ENCODE assay signal across 8 cellular contexts in genomic region chr3:69080233-69080644, GRCh38. TPM values are rescaled to one million over a fixed set of nuclear protein-coding genes. Genes with fewer than 3 reads are reported as not detected.
DNase-seq lines count a peak whose midpoint lies in the region; ATAC-seq, FAIRE-seq and TF ChIP-seq lines count a peak whose summit lies in the region.

TSS of gene UBA3 (minus strand) at chr3:69080365. CDS start at chr3:69080353, 12 bp downstream.

- H3K27me3 ChIP-seq in esophagus muscularis mucosa (no peaks in the 10 kb centered on the region), muscle layer of duodenum (ENCODE audit: low read depth, low read length) (no peaks in the 10 kb centered on the region)

- peaks cover 51 to 55% (median 52%) of the 10 kb centered on the region in 3 donors for H3K4me1 Mint-ChIP-seq in IgD-negative memory B cell
- H3K4me1 Mint-ChIP-seq in activated T-cell treated with anti-CD3 and anti-CD28 coated beads, Interleukin-2, amount 50 U/mL, for 4 hours (ENCODE audit: low read depth): peaks cover 70% of the 10 kb centered on the region

- H3K27ac Mint-ChIP-seq in IgD-negative memory B cell: peak within 1 kb of the TSS; percentile 87 to 97 (median 96)

- peaks cover 3% of the 10 kb centered on the region for H3K36me3 Mint-ChIP-seq in IgD-negative memory B cell
- H3K36me3 Mint-ChIP-seq in activated T-cell treated with anti-CD3 and anti-CD28 coated beads, Interleukin-2, amount 50 U/mL, for 4 hours (ENCODE audit: insufficient read depth): peaks cover 5% of the 10 kb centered on the region

- no peak for FAIRE-seq in D721Med (lab: Jason Lieb, UNC)

- H3K4me1 ChIP-seq in esophagus muscularis mucosa (peaks cover 52 to 67% (median 56%) of the 10 kb centered on the region in 4 donors), muscle layer of duodenum (ENCODE audit: control insufficient read depth in 1 of 2, insufficient read depth in 2 of 2, low read length in 2 of 2) (peaks cover 26 to 43% of the 10 kb centered on the region in 2 donors)

- WGBS in esophagus muscularis mucosa: 0% methylated on average over 15 of the region's 33 CpGs

- TF ChIP-seq POLR2A in esophagus muscularis mucosa (IDR thresholded peaks at IDR 0.05; ENCODE audit: low read depth): no peak

- DNase-seq in D721Med (ENCODE audit: insufficient read length, low spot score) (peak; percentile 42), esophagus muscularis mucosa (ENCODE audit: extremely low spot score) (peak; percentile 95)
- DNase-seq in activated T-cell treated with anti-CD3 and anti-CD28 coated beads, Interleukin-2, amount 50 U/mL, for 4 hours: peak; percentile 91
- peak; percentile 77 for DNase-seq in stimulated activated CD8-positive, alpha-beta memory T cell treated with anti-CD3 and anti-CD28 coated beads, Interleukin-7, amount 100 ng/mL, for 24 hours (ENCODE audit: low read depth)

- H3K9me3 Mint-ChIP-seq in IgD-negative memory B cell: no peaks in the 10 kb centered on the region
- no peaks in the 10 kb centered on the region for H3K9me3 Mint-ChIP-seq in activated T-cell treated with anti-CD3 and anti-CD28 coated beads, Interleukin-2, amount 50 U/mL, for 4 hours

- TF ChIP-seq CTCF in D721Med (IDR thresholded peaks at IDR 0.05; ENCODE audit: insufficient read depth, missing control alignments) (no peak), esophagus muscularis mucosa (IDR thresholded peaks at IDR 0.05) (no peak)

- no peak for TF ChIP-seq EP300 in esophagus muscularis mucosa (IDR thresholded peaks at IDR 0.05)

- H3K36me3 ChIP-seq in esophagus muscularis mucosa (peaks cover 0 to 7% (median 3%) of the 10 kb centered on the region in 4 donors), muscle layer of duodenum (ENCODE audit: control insufficient read depth in 1 of 2, insufficient read depth in 2 of 2, low read length in 2 of 2) (no peaks in the 10 kb centered on the region)

- H3K4me3 ChIP-seq in esophagus muscularis mucosa (peak within 1 kb of the TSS; percentile 80 to 97 (median 82)), muscle layer of duodenum (ENCODE audit: low read depth in 1 of 2, low read length in 2 of 2) (peak within 1 kb of the TSS; percentile 76 to 98)

- intact Hi-C loops in esophagus muscularis mucosa (cut with DNase I): no loop called here

- peak within 1 kb of the TSS; percentile 86 to 95 (median 92) for H3K4me3 Mint-ChIP-seq in IgD-negative memory B cell
- peak within 1 kb of the TSS; percentile 81 for H3K4me3 Mint-ChIP-seq in activated T-cell treated with anti-CD3 and anti-CD28 coated beads, Interleukin-2, amount 50 U/mL, for 4 hours

- ATAC-seq in GM21526 (IDR thresholded peaks at IDR 0.05; ENCODE audit: low FRiP score, unreplicated experiment): peak; percentile 43
- peak; percentile 65 to 73 for ATAC-seq in activated T-cell treated with anti-CD3 and anti-CD28 coated beads, Interleukin-2, amount 50 U/mL, for 4 hours

- peak within 1 kb of the TSS; percentile 79 to 90 (median 85) for H3K27ac ChIP-seq in esophagus muscularis mucosa (replicated peaks in 1 of 4)
- H3K27ac ChIP-seq in muscle layer of duodenum (ENCODE audit: low read length): peak within 1 kb of the TSS; percentile 80

- H3K9me3 ChIP-seq in esophagus muscularis mucosa (no peaks in the 10 kb centered on the region), muscle layer of duodenum (ENCODE audit: control insufficient read depth in 1 of 2, low read length in 2 of 2) (no peaks in the 10 kb centered on the region)

- no peaks in the 10 kb centered on the region for H3K27me3 Mint-ChIP-seq in IgD-negative memory B cell
- H3K27me3 Mint-ChIP-seq in activated T-cell treated with anti-CD3 and anti-CD28 coated beads, Interleukin-2, amount 50 U/mL, for 4 hours (ENCODE audit: low read depth): no peaks in the 10 kb centered on the region

TF ChIP-seq in PFSK-1, 5 proteins besides CTCF, POLR2A, EP300 and RAD21:
- TF ChIP-seq TAF1 (IDR thresholded peaks at IDR 0.05; ENCODE audit: borderline replicate concordance, insufficient read depth, low read length): peak; percentile 95; the same call in 1 of the 2 replicates
- TF ChIP-seq FOXP2 (optimal IDR thresholded peaks at IDR 0.05; ENCODE audit: borderline replicate concordance, extremely low read depth, extremely low read length, insufficient read depth): peak; percentile 30
- TF ChIP-seq REST (IDR thresholded peaks at IDR 0.05; ENCODE audit: insufficient read depth in 1 of 2, low read depth in 2 of 2, low read length in 2 of 2): no peak
- peak; percentile 61 for TF ChIP-seq POLR2AphosphoS5 (IDR thresholded peaks at IDR 0.05; ENCODE audit: low read depth, low read length)
- TF ChIP-seq SIN3A (IDR thresholded peaks at IDR 0.05; ENCODE audit: borderline replicate concordance, insufficient read depth, low read length): peak; percentile 26; the same call in 1 of the 2 replicates

RNA-seq across cellular contexts. Expression of gene UBA3, which starts in this region (rescaled TPM):
- polyA plus RNA-seq in IgD-negative memory B cell: 41.9 TPM
- 26.2 TPM for polyA plus RNA-seq in PFSK-1 (2012; ENCODE audit: insufficient read length, low read depth)
- total RNA-seq in activated T-cell treated with anti-CD3 and anti-CD28 coated beads, Interleukin-2, amount 50 U/mL, for 4 hours: 10 to 100 TPM; 59.3 to 62.6 (median 61.6) TPM
- total RNA-seq in esophagus muscularis mucosa: 10 to 100 TPM; 39.5 to 72.3 (median 46.1) TPM

Comparison
In these comparisons a context has a peak if more than half of its experiments do, and no peak if none do; other contexts are left out.
1. Peak in every context shown above with its lines: DNase-seq, ATAC-seq, H3K4me3 ChIP-seq and H3K27ac ChIP-seq.
2. DNase-seq: peak in every context shown above with its lines; median percentile 95 in esophagus muscularis mucosa; 91 in activated T-cell treated with anti-CD3 and anti-CD28 coated beads, Interleukin-2, amount 50 U/mL, for 4 hours; 77 in stimulated activated CD8-positive, alpha-beta memory T cell treated with anti-CD3 and anti-CD28 coated beads, Interleukin-7, amount 100 ng/mL, for 24 hours; 42 in D721Med.